In genomic region chr5:72108200-72109050, GRCh38 we compare ENCODE assay signal across 8 cellular contexts. TPM values are rescaled to one million over a fixed set of nuclear protein-coding genes. Genes with fewer than 3 reads are reported as not detected.
DNase-seq lines count a peak whose midpoint lies in the region; ATAC-seq and TF ChIP-seq lines count a peak whose summit lies in the region.

No MANE protein-coding gene starts in this region.

- peak overlapping the region; percentile 20 to 54 for H3K27ac Mint-ChIP-seq in stimulated activated naive CD8-positive, alpha-beta T cell treated with anti-CD3 and anti-CD28 coated beads, Interleukin-15, amount 100 ng/mL, for 72 hours

- H3K4me3 Mint-ChIP-seq in stimulated activated naive CD8-positive, alpha-beta T cell treated with anti-CD3 and anti-CD28 coated beads, Interleukin-15, amount 100 ng/mL, for 72 hours, result peak overlapping the region; percentile 86 to 90

- H3K4me3 ChIP-seq in left lung, result peak overlapping the region; percentile 47 to 53

- POLR2A ChIA-PET in RWPE1 (lab: Yijun Ruan, JAX; ENCODE audit: low non-redundant PET), result interaction anchor here (0.6 kb wide), 1 partner anchor 662 kb away, joined by 3 read pairs; no protein-coding TSS in a partner anchor

- H3K27ac ChIP-seq in RWPE1, result peak overlapping the region; percentile 81
- H3K27ac ChIP-seq in left lung, result peak overlapping the region; percentile 26 to 59

- peak; percentile 89 for DNase-seq in GM03348 (ENCODE audit: low spot score)
- DNase-seq in RWPE1 (ENCODE audit: low spot score), result peak; percentile 79
- DNase-seq in ecto neural progenitor cell (ENCODE audit: low spot score), result peak; percentile 90
- DNase-seq in left lung, result peak; percentile 44 to 72
- DNase-seq in stimulated activated naive CD8-positive, alpha-beta T cell treated with anti-CD3 and anti-CD28 coated beads, Interleukin-15, amount 100 ng/mL, for 72 hours, result peak; percentile 20 to 23

- peaks cover 26 to 55% of the 10 kb centered on the region in 2 donors for H3K27me3 ChIP-seq in left lung

- ATAC-seq in HG03460 (IDR thresholded peaks at IDR 0.05; ENCODE audit: unreplicated experiment) (peak; percentile 22), left lung (peak; percentile 79), HG02588 (IDR thresholded peaks at IDR 0.05; ENCODE audit: unreplicated experiment) (no peak), HG03039 (IDR thresholded peaks at IDR 0.05; ENCODE audit: unreplicated experiment) (no peak)
- peak; percentile 66 for ATAC-seq in stimulated activated naive CD8-positive, alpha-beta T cell treated with anti-CD3 and anti-CD28 coated beads, Interleukin-15, amount 100 ng/mL, for 72 hours

- no peaks in the 10 kb centered on the region for H3K9me3 ChIP-seq in left lung

- CTCF ChIA-PET in RWPE1 (lab: Yijun Ruan, JAX), result interaction anchor here (0.6 to 0.7 kb wide), 2 partner anchors 25 to 66 kb away, joined by 3 read pairs; no protein-coding TSS in a partner anchor

- H3K4me1 ChIP-seq in left lung, result peaks cover 0 to 28% of the 10 kb centered on the region in 2 donors

- H3K27me3 Mint-ChIP-seq in stimulated activated naive CD8-positive, alpha-beta T cell treated with anti-CD3 and anti-CD28 coated beads, Interleukin-15, amount 100 ng/mL, for 72 hours, result peaks cover 85% of the 10 kb centered on the region

- no peaks in the 10 kb centered on the region for H3K36me3 ChIP-seq in left lung

- H3K9me3 Mint-ChIP-seq in stimulated activated naive CD8-positive, alpha-beta T cell treated with anti-CD3 and anti-CD28 coated beads, Interleukin-15, amount 100 ng/mL, for 72 hours, result peaks cover 0 to 7% of the 10 kb centered on the region in 2 donors

- peaks cover 12% of the 10 kb centered on the region for H3K4me1 Mint-ChIP-seq in stimulated activated naive CD8-positive, alpha-beta T cell treated with anti-CD3 and anti-CD28 coated beads, Interleukin-15, amount 100 ng/mL, for 72 hours

- TF ChIP-seq CTCF in RWPE1 (conservative IDR thresholded peaks at IDR 0.05; ENCODE audit: low read depth) (no peak), left lung (IDR thresholded peaks at IDR 0.05) (no peak)

- intact Hi-C loops in left lung (cut with DNase I), result no loop called here

RNA-seq across cellular contexts. Expression of gene MAP1B, which starts 1.1 kb away (rescaled TPM):
- 10 to 100 TPM; 53.0 to 62.6 TPM for total RNA-seq in left lung

Comparison
In these comparisons a context has a peak if more than half of its experiments do, and no peak if none do; other contexts are left out.
1. DNase-seq: peak in every context shown above with its lines; median percentile 90 in ecto neural progenitor cell; 89 in GM03348; 79 in RWPE1; 58 in left lung; 22 in stimulated activated naive CD8-positive, alpha-beta T cell treated with anti-CD3 and anti-CD28 coated beads, Interleukin-15, amount 100 ng/mL, for 72 hours.
2. ATAC-seq: peak in HG03460 (single experiment), left lung (single experiment) and stimulated activated naive CD8-positive, alpha-beta T cell treated with anti-CD3 and anti-CD28 coated beads, Interleukin-15, amount 100 ng/mL, for 72 hours (single experiment); none in HG02588 (single experiment) and HG03039 (single experiment).